ENCODE assay signal across 9 cellular contexts in genomic region chr1:53737648-53738204, GRCh38. TPM values are rescaled to one million over a fixed set of nuclear protein-coding genes. Genes with fewer than 3 reads are reported as not detected.
DNase-seq lines count a peak whose midpoint lies in the region; ATAC-seq and TF ChIP-seq lines count a peak whose summit lies in the region.
"Had no signal": no experiment of that assay in that cellular context is flagged by ENCODE, and none has a peak within 500 bp of the region (broad histone marks: within the 10 kb centered on the region; RNA-seq: fewer than 3 reads in every experiment).

No MANE protein-coding gene starts in this region.

- peaks cover 0 to 2% (median under 1%) of the 10 kb centered on the region in 3 donors for H3K9me3 Mint-ChIP-seq in IgD-negative memory B cell
- peaks cover 7% of the 10 kb centered on the region for H3K9me3 Mint-ChIP-seq in nephron progenitor cell
- H3K9me3 Mint-ChIP-seq in stimulated activated memory B cell treated with anti-CD40 and anti-IgM and Interleukin-4, amounts not matched to agents 10 μg/mL and 1 μg/mL and 100 μg/mL, for 72 hours: peaks cover 6% of the 10 kb centered on the region

- H3K4me3 Mint-ChIP-seq in IgD-negative memory B cell (peak overlapping the region; percentile 52 to 86 (median 74)), nephron progenitor cell (peak overlapping the region; percentile 48)
- H3K4me3 Mint-ChIP-seq in stimulated activated memory B cell treated with anti-CD40 and anti-IgM and Interleukin-4, amounts not matched to agents 10 μg/mL and 1 μg/mL and 100 μg/mL, for 72 hours: no peak overlapping the region

- peaks cover 43% of the 10 kb centered on the region for H3K27me3 Mint-ChIP-seq in IgD-negative memory B cell
- peaks cover 69% of the 10 kb centered on the region for H3K27me3 Mint-ChIP-seq in nephron progenitor cell (ENCODE audit: low read depth, poor library complexity)
- H3K27me3 Mint-ChIP-seq in stimulated activated memory B cell treated with anti-CD40 and anti-IgM and Interleukin-4, amounts not matched to agents 10 μg/mL and 1 μg/mL and 100 μg/mL, for 72 hours: peaks cover 70% of the 10 kb centered on the region

- ATAC-seq in stimulated activated memory B cell treated with anti-CD40 and anti-IgM and Interleukin-4, amounts not matched to agents 10 μg/mL and 1 μg/mL and 100 μg/mL, for 72 hours: no peak

- H3K4me1 Mint-ChIP-seq in IgD-negative memory B cell (peaks cover 0 to 5% (median 0%) of the 10 kb centered on the region in 3 donors), nephron progenitor cell (peaks cover 36% of the 10 kb centered on the region)
- H3K4me1 Mint-ChIP-seq in stimulated activated memory B cell treated with anti-CD40 and anti-IgM and Interleukin-4, amounts not matched to agents 10 μg/mL and 1 μg/mL and 100 μg/mL, for 72 hours: no peaks in the 10 kb centered on the region

- DNase-seq in AG10803 (ENCODE audit: low read depth) (no peak), fibroblast of mammary gland (ENCODE audit: low read depth) (no peak), nephron progenitor cell (peak; percentile 62), anterior cingulate cortex (lab: John Stamatoyannopoulos, UW) (no peak), NCI-H524 treated with DMSO at 0.1 percent for 48 hours (lab: John Stamatoyannopoulos, UW) (no peak)
- DNase-seq in stimulated activated CD4-positive, alpha-beta T cell treated with anti-CD3 and anti-CD28 coated beads, Interleukin-2, amount 100 ng/mL, for 24 hours: no peak
- DNase-seq: activated naive CD4-positive, alpha-beta T cell had no signal

- no peak overlapping the region for H3K27ac Mint-ChIP-seq in IgD-negative memory B cell
- H3K27ac Mint-ChIP-seq in nephron progenitor cell: no peak overlapping the region
- H3K27ac Mint-ChIP-seq in stimulated activated memory B cell treated with anti-CD40 and anti-IgM and Interleukin-4, amounts not matched to agents 10 μg/mL and 1 μg/mL and 100 μg/mL, for 72 hours: no peak overlapping the region

- H3K4me3 ChIP-seq in AG10803 (ENCODE audit: low read length): peak overlapping the region; percentile 74
- peak overlapping the region; percentile 63 for H3K4me3 ChIP-seq in fibroblast of mammary gland (ENCODE audit: control insufficient read depth, low read depth, low read length)

- TF ChIP-seq CTCF in AG10803 (conservative IDR thresholded peaks at IDR 0.05; ENCODE audit: low read length) (no peak), fibroblast of mammary gland (conservative IDR thresholded peaks at IDR 0.05; ENCODE audit: control insufficient read depth, insufficient read depth, low read depth, low read length) (no peak), nephron progenitor cell (IDR thresholded peaks at IDR 0.05) (no peak)

- peaks cover under 1% of the 10 kb centered on the region for H3K36me3 Mint-ChIP-seq in IgD-negative memory B cell
- no peaks in the 10 kb centered on the region for H3K36me3 Mint-ChIP-seq in nephron progenitor cell (ENCODE audit: low read depth)
- peaks cover 7% of the 10 kb centered on the region for H3K36me3 Mint-ChIP-seq in stimulated activated memory B cell treated with anti-CD40 and anti-IgM and Interleukin-4, amounts not matched to agents 10 μg/mL and 1 μg/mL and 100 μg/mL, for 72 hours

RNA-seq across cellular contexts. Expression of gene GLIS1, which starts 1.2 kb away (rescaled TPM):
- not detected for polyA plus RNA-seq in IgD-negative memory B cell
